In the genomic region with DNA sequence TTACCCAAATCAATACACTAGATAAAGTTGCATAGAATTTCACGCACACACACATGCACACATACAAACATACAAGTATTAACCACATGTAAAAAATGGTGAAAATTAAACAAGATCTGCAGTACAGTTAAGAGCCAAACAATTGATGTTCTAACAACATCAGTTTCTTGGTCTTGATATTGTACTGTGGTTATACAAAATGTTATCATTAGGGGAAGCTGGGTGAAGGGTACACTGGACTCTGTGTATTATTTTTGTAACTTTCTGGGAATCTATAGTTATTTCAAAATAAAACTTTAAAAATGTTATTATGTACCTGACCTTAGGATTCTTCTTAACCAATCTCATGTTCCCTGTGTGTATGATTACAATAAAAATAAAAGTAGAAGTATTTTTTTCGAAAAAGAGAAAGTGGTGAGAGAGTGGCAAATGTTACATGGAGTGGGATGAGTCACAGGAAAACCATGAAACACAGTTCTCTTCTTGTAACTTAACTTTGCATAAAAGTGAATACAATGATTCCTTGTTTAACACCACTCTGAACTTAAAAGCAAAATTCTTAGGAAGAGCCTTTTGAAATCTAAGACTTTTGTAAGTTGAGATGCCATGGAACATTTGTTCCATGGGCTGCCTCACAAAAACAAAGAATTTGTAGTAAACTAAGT, we compare ENCODE assay signal across 14 cellular contexts.
DNase-seq lines count a peak whose midpoint lies in the region; ATAC-seq and TF ChIP-seq lines count a peak whose summit lies in the region.
"Had no signal": no experiment of that assay in that cellular context is flagged by ENCODE, and none has a peak within 500 bp of the region (broad histone marks: within the 10 kb centered on the region; RNA-seq: fewer than 3 reads in every experiment).

No MANE protein-coding gene starts in this region.

- H3K27ac Mint-ChIP-seq in activated naive CD4-positive, alpha-beta T cell treated with anti-CD3 and anti-CD28 coated beads, Interleukin-2, amount 50 U/mL, for 72 hours, result peak overlapping the region; percentile 77 to 87
- peak overlapping the region; percentile 88 for H3K27ac Mint-ChIP-seq in activated T-helper 2 cell treated with anti-CD3 and anti-CD28 coated beads, Interferon-gamma antibody, Interleukin-2, Interleukin-4, amounts not matched to agents 10 μg/mL and 5 μg/mL and 100 μg/mL, durations not matched to agents 14 hours and 24 hours and 36 hours
- H3K27ac Mint-ChIP-seq: B cell, T-helper 17 cell had no signal

- H3K36me3 ChIP-seq in uterus, result no peaks in the 10 kb centered on the region
- H3K36me3 ChIP-seq: spleen had no signal

- TF ChIP-seq CTCF in fibroblast of villous mesenchyme (IDR thresholded peaks at IDR 0.05; ENCODE audit: insufficient read depth, low read depth, low read length), result no peak
- no peak for TF ChIP-seq CTCF in uterus (IDR thresholded peaks at IDR 0.05)

- H3K4me3 ChIP-seq in fibroblast of villous mesenchyme (ENCODE audit: low read depth, low read length), result no peak overlapping the region
- no peak overlapping the region for H3K4me3 ChIP-seq in uterus
- H3K4me3 ChIP-seq: spleen had no signal

- H3K27me3 Mint-ChIP-seq in activated T-helper 2 cell treated with anti-CD3 and anti-CD28 coated beads, Interferon-gamma antibody, Interleukin-2, Interleukin-4, amounts not matched to agents 10 μg/mL and 5 μg/mL and 100 μg/mL, durations not matched to agents 14 hours and 24 hours and 36 hours (ENCODE audit: low read depth), result no peaks in the 10 kb centered on the region
- H3K27me3 Mint-ChIP-seq: naive B cell had no signal

- no peak for TF ChIP-seq POLR2A in uterus (IDR thresholded peaks at IDR 0.05)

- peaks cover 52% of the 10 kb centered on the region for H3K4me1 Mint-ChIP-seq in activated T-helper 2 cell treated with anti-CD3 and anti-CD28 coated beads, Interferon-gamma antibody, Interleukin-2, Interleukin-4, amounts not matched to agents 10 μg/mL and 5 μg/mL and 100 μg/mL, durations not matched to agents 14 hours and 24 hours and 36 hours (ENCODE audit: low read depth)
- H3K4me1 Mint-ChIP-seq: B cell, naive B cell had no signal

- H3K9me3 Mint-ChIP-seq in activated naive CD4-positive, alpha-beta T cell treated with anti-CD3 and anti-CD28 coated beads, Interleukin-2, amount 50 U/mL, for 72 hours, result peaks cover 7 to 11% of the 10 kb centered on the region in 2 donors
- H3K9me3 Mint-ChIP-seq in activated T-helper 2 cell treated with anti-CD3 and anti-CD28 coated beads, Interferon-gamma antibody, Interleukin-2, Interleukin-4, amounts not matched to agents 10 μg/mL and 5 μg/mL and 100 μg/mL, durations not matched to agents 14 hours and 24 hours and 36 hours, result peaks cover 33% of the 10 kb centered on the region

- ATAC-seq in activated naive CD4-positive, alpha-beta T cell treated with anti-CD3 and anti-CD28 coated beads, Interleukin-2, amount 50 U/mL, for 72 hours, result peak; percentile 82 to 88
- ATAC-seq in HG02571 (IDR thresholded peaks at IDR 0.05; ENCODE audit: unreplicated experiment), result no peak
- ATAC-seq: T-helper 17 cell had no signal

- no peaks in the 10 kb centered on the region for H3K9me3 ChIP-seq in uterus

- H3K4me3 Mint-ChIP-seq in activated T-helper 2 cell treated with anti-CD3 and anti-CD28 coated beads, Interferon-gamma antibody, Interleukin-2, Interleukin-4, amounts not matched to agents 10 μg/mL and 5 μg/mL and 100 μg/mL, durations not matched to agents 14 hours and 24 hours and 36 hours (ENCODE audit: low read depth), result no peak overlapping the region
- H3K4me3 Mint-ChIP-seq: B cell, naive B cell, T-helper 17 cell had no signal

- H3K27ac ChIP-seq in uterus, result no peak overlapping the region
- H3K27ac ChIP-seq: KMS-11, spleen had no signal

- H3K27me3 ChIP-seq in uterus, result no peaks in the 10 kb centered on the region
- H3K27me3 ChIP-seq: spleen had no signal

- DNase-seq in activated naive CD4-positive, alpha-beta T cell treated with anti-CD3 and anti-CD28 coated beads, Interleukin-2, amount 50 U/mL, for 72 hours (ENCODE audit: low spot score in 2 of 2), result no peak
- no peak for DNase-seq in activated naive CD4-positive, alpha-beta T cell (lab: John Stamatoyannopoulos, UW)
- no peak for DNase-seq in activated T-helper 2 cell treated with anti-CD3 and anti-CD28 coated beads, Interferon-gamma antibody, Interleukin-2, Interleukin-4, amounts not matched to agents 10 μg/mL and 5 μg/mL and 100 μg/mL, durations not matched to agents 14 hours and 24 hours and 36 hours (ENCODE audit: low spot score)
- peak; percentile 24 for DNase-seq in fibroblast of villous mesenchyme (ENCODE audit: low read depth)
- DNase-seq in stromal cell of bone marrow (ENCODE audit: low read depth), result peak; percentile 28
- DNase-seq in cerebellar cortex (ENCODE audit: low spot score), result no peak
- no peak for DNase-seq in uterus
- DNase-seq: anterior cingulate cortex, naive B cell, spleen, T-helper 17 cell had no signal

- no peaks in the 10 kb centered on the region for H3K4me1 ChIP-seq in uterus
- H3K4me1 ChIP-seq: spleen had no signal

- H3K36me3 Mint-ChIP-seq in activated naive CD4-positive, alpha-beta T cell treated with anti-CD3 and anti-CD28 coated beads, Interleukin-2, amount 50 U/mL, for 72 hours, result peaks cover 0 to 27% of the 10 kb centered on the region in 2 donors
- peaks cover 22% of the 10 kb centered on the region for H3K36me3 Mint-ChIP-seq in activated T-helper 2 cell treated with anti-CD3 and anti-CD28 coated beads, Interferon-gamma antibody, Interleukin-2, Interleukin-4, amounts not matched to agents 10 μg/mL and 5 μg/mL and 100 μg/mL, durations not matched to agents 14 hours and 24 hours and 36 hours (ENCODE audit: low read depth)

- intact Hi-C loops in activated T-helper 2 cell treated with anti-CD3 and anti-CD28 coated beads, Interferon-gamma antibody, Interleukin-2, Interleukin-4, amounts not matched to agents 10 μg/mL and 5 μg/mL and 100 μg/mL, durations not matched to agents 14 hours and 24 hours and 36 hours (cut with micrococcal nuclease), result loop anchor here (1.0 to 5.0 kb wide), 5 partner anchors 53 to 263 kb away; no protein-coding TSS in a partner anchor
- intact Hi-C loops in uterus (cut with DNase I; ENCODE audit: low total_unique reads), result no loop called here

Comparison
In these comparisons a context has a peak if more than half of its experiments do, and no peak if none do; other contexts are left out.
1. DNase-seq: peak in fibroblast of villous mesenchyme (single experiment) and stromal cell of bone marrow (single experiment); none in activated naive CD4-positive, alpha-beta T cell treated with anti-CD3 and anti-CD28 coated beads, Interleukin-2, amount 50 U/mL, for 72 hours (0 of 2), activated naive CD4-positive, alpha-beta T cell (0 of 4), activated T-helper 2 cell treated with anti-CD3 and anti-CD28 coated beads, Interferon-gamma antibody, Interleukin-2, Interleukin-4, amounts not matched to agents 10 μg/mL and 5 μg/mL and 100 μg/mL, durations not matched to agents 14 hours and 24 hours and 36 hours (single experiment), cerebellar cortex (single experiment) and uterus (0 of 2).